Comparison of ENCODE assay signal across 8 cellular contexts in the genomic region with DNA sequence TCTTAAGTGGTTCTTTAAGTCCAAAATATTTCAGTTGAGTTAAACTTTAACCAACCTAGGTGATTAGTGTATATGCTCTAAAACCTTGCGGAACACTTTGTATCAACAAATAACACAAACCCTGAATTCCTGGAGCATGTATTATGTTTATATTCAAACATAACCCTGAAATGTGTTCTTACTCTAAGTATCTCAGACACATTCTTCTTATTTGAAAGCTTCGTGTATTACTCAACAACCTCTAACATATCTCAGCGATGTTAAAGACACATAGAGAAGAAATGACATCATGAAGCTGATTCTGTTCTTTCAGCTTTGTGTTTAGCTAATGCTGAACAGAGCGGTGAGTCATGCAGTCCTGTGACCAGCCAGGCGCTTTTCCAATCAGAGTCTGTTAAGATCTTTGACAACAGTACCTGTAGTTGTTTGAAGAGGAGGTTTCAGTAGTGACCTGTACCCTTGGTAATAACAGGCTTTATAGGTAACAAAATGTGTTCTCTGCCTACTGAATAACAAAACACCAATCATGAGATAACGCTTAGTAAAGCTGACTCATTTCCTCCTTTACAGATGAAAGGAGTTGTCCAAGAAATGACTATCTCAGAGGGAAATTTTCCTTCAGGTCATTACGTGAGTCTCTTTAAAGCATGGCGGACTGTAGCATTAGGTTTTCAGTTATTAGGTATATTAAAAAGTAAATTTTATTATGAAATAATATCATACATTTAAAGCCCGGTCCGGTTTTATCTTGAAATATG.
DNase-seq lines count a peak whose midpoint lies in the region; ATAC-seq and TF ChIP-seq lines count a peak whose summit lies in the region.

No MANE protein-coding gene starts in this region.

- H3K27me3 ChIP-seq in breast epithelium: no peaks in the 10 kb centered on the region

- H3K4me1 Mint-ChIP-seq in T-cell: peaks cover 19 to 36% (median 28%) of the 10 kb centered on the region in 3 donors

- H3K36me3 Mint-ChIP-seq in T-cell: no peaks in the 10 kb centered on the region

- POLR2A ChIA-PET in T-cell (lab: Charles Lee): interaction anchor here (0.6 to 3.9 kb wide), 18 partner anchors 13 to 96 kb away, joined by 3 to 73 read pairs (median 6); partner anchors contain the start of gene KLF6 (in 1 of the 2)

- H3K27me3 Mint-ChIP-seq in T-cell: no peaks in the 10 kb centered on the region

- H3K27ac ChIP-seq in breast epithelium: peak overlapping the region; percentile 86 to 90

- TF ChIP-seq CTCF in breast epithelium (IDR thresholded peaks at IDR 0.05): no peak

- TF ChIP-seq POLR2A in breast epithelium (IDR thresholded peaks at IDR 0.05): no peak

- peak; percentile 86 for ATAC-seq in GM21360 (IDR thresholded peaks at IDR 0.05; ENCODE audit: unreplicated experiment)
- ATAC-seq in T-cell (replicated peaks in 1 of 4): peak; percentile 81 to 95 (median 88)

- no peaks in the 10 kb centered on the region for H3K9me3 ChIP-seq in breast epithelium

- H3K27ac Mint-ChIP-seq in T-cell: peak overlapping the region; percentile 87 to 90

- CTCF ChIA-PET in T-cell (lab: Charles Lee): interaction anchor here (0.6 to 1.3 kb wide), 7 partner anchors 22 to 223 kb away, joined by 3 to 7 read pairs (median 3); partner anchors contain the start of gene KLF6 (in 1 of the 2)

- no peaks in the 10 kb centered on the region for H3K36me3 ChIP-seq in breast epithelium

- DNase-seq in COR-L47 (lab: John Stamatoyannopoulos, UW): peak; percentile 58
- DNase-seq in HK-2 (ENCODE audit: unreplicated experiment): peak; percentile 60
- DNase-seq in T-cell: peak in 30 of 34 experiments; percentile 20 to 64 (median 44)
- peak; percentile 82 to 88 for DNase-seq in breast epithelium (ENCODE audit: low spot score in 2 of 2)
- DNase-seq in kidney glomerular epithelial cell (lab: John Stamatoyannopoulos, UW): peak; percentile 100
- DNase-seq in stimulated activated CD4-positive, alpha-beta T cell treated with anti-CD3 and anti-CD28 coated beads, Interleukin-2, amount 100 ng/mL, for 48 hours: peak; percentile 47 to 56
- no peak for DNase-seq in cortex of kidney (lab: John Stamatoyannopoulos, UW)

- peak overlapping the region in 1 of 3 donors; percentile 42 for H3K4me3 Mint-ChIP-seq in T-cell

- intact Hi-C loops in breast epithelium (cut with DNase I; ENCODE audit: low total_unique reads): no loop called here

- peaks cover 0 to 11% of the 10 kb centered on the region in 2 donors for H3K4me1 ChIP-seq in breast epithelium

- H3K4me3 ChIP-seq in breast epithelium: no peak overlapping the region

- H3K9me3 Mint-ChIP-seq in T-cell: no peaks in the 10 kb centered on the region
